ENCODE assay signal across 1 cellular context in genomic region chr10:11270135-11270857, GRCh38.
TF ChIP-seq lines count a peak whose summit lies in the region.

No MANE protein-coding gene starts in this region.

TF ChIP-seq in WTC11, 78 proteins besides CTCF, POLR2A, EP300 and RAD21 (continued from another document):
- TF ChIP-seq, protein P1, sequence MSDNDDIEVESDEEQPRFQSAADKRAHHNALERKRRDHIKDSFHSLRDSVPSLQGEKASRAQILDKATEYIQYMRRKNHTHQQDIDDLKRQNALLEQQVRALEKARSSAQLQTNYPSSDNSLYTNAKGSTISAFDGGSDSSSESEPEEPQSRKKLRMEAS (CRISPR knock-in tag; IDR thresholded peaks at IDR 0.05), result peak; percentile 34; the same call in 1 of the 2 replicates
- TF ChIP-seq ZNF671 (CRISPR knock-in tag; IDR thresholded peaks at IDR 0.05), result no peak
- TF ChIP-seq NFE2L1 (CRISPR knock-in tag; IDR thresholded peaks at IDR 0.05), result no peak
- peak; percentile 48; the same call in 1 of the 2 replicates for TF ChIP-seq SMAD3 (CRISPR knock-in tag; IDR thresholded peaks at IDR 0.05; ENCODE audit: borderline replicate concordance)
- TF ChIP-seq, protein P2, sequence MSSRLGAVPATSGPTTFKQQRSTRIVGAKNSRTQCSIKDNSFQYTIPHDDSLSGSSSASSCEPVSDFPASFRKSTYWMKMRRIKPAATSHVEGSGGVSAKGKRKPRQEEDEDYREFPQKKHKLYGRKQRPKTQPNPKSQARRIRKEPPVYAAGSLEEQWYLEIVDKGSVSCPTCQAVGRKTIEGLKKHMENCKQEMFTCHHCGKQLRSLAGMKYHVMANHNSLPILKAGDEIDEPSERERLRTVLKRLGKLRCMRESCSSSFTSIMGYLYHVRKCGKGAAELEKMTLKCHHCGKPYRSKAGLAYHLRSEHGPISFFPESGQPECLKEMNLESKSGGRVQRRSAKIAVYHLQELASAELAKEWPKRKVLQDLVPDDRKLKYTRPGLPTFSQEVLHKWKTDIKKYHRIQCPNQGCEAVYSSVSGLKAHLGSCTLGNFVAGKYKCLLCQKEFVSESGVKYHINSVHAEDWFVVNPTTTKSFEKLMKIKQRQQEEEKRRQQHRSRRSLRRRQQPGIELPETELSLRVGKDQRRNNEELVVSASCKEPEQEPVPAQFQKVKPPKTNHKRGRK (CRISPR knock-in tag; IDR thresholded peaks at IDR 0.05; ENCODE audit: borderline replicate concordance), result no peak
- no peak for TF ChIP-seq RORB (CRISPR knock-in tag; IDR thresholded peaks at IDR 0.05)
- TF ChIP-seq GRHL2 (CRISPR knock-in tag; IDR thresholded peaks at IDR 0.05; ENCODE audit: insufficient replicate concordance, severe bottlenecking), result no peak
